Comparison of ENCODE assay signal across 8 cellular contexts in the genomic region with DNA sequence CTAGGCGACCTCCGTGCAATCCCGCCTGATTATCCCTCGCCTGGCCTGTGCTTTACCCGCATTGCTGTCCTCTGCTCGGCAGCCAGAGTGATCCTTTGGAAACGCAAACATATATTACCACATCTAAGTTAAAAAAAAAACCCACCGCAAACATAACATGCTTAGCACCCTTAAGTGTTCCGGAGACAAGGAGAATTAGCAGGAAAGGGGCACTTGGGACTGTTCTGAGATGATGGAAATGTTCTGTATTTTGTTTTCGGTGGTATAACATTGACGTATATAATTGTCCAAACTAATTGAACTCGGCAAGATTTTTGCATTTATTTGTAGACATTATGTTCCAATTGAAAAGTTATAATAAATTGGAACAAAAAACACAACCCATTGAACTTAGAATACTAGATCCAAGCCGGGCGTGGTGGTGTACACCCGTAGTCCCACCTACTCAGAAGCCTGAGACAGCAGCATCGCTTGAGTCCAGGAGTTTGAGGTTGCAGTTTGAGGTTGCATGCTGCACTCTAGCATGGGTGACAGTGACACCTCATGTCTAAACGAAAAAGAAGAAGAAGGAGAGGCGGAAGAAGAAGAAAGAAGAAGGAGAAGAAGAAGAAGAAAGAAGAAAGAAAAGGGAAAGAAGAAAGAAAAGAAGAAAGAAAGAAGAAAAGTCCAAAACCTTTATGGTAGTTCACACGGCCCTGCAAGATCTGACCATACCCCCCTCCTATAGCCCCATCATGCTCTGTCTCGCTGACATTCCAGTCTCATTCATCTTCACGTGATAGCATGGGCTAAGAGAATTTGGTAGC. TPM values are rescaled to one million over a fixed set of nuclear protein-coding genes. Genes with fewer than 3 reads are reported as not detected.
DNase-seq lines count a peak whose midpoint lies in the region; ATAC-seq and TF ChIP-seq lines count a peak whose summit lies in the region.

No MANE protein-coding gene starts in this region.

- CTCF ChIA-PET in MCF 10A (lab: Yijun Ruan, JAX) = interaction anchor here (0.9 to 1.7 kb wide), 5 partner anchors 10 to 141 kb away, joined by 3 to 7 read pairs (median 4); partner anchors contain the start of gene PHF5A

- ATAC-seq in naive thymus-derived CD8-positive, alpha-beta T cell = peak in 1 of 2 donors; percentile 20
- no peak for ATAC-seq in HG02798 (IDR thresholded peaks at IDR 0.05; ENCODE audit: poor library complexity, unreplicated experiment)

- H3K9me3 Mint-ChIP-seq in MCF 10A (ENCODE audit: unreplicated experiment) = no peaks in the 10 kb centered on the region
- no peaks in the 10 kb centered on the region for H3K9me3 Mint-ChIP-seq in naive thymus-derived CD8-positive, alpha-beta T cell

- H3K4me1 Mint-ChIP-seq in MCF 10A (ENCODE audit: insufficient read depth, unreplicated experiment) = peaks cover 28% of the 10 kb centered on the region
- H3K4me1 Mint-ChIP-seq in naive thymus-derived CD8-positive, alpha-beta T cell = peaks cover 21 to 52% (median 49%) of the 10 kb centered on the region in 4 donors

- TF ChIP-seq CTCF in MCF 10A (IDR thresholded peaks at IDR 0.05; ENCODE audit: unreplicated experiment) = no peak

- TSS peak; percentile 100 for BruUV-seq in MCF 10A (replicated peaks; lab: Mats Ljungman, UMichigan)

- intact Hi-C loops in MCF 10A (cut with micrococcal nuclease) = loop anchor here (1.0 to 10.0 kb wide), 2 partner anchors 52 to 400 kb away; partner anchors contain the start of gene CENPM

- peaks cover 2% of the 10 kb centered on the region for H3K36me3 Mint-ChIP-seq in MCF 10A (ENCODE audit: insufficient read depth, unreplicated experiment)
- H3K36me3 Mint-ChIP-seq in naive thymus-derived CD8-positive, alpha-beta T cell = peaks cover 0 to 3% (median 0%) of the 10 kb centered on the region in 3 donors

- H3K4me3 Mint-ChIP-seq in MCF 10A (ENCODE audit: unreplicated experiment) = peak overlapping the region; percentile 96
- peak overlapping the region; percentile 91 to 100 (median 98) for H3K4me3 Mint-ChIP-seq in naive thymus-derived CD8-positive, alpha-beta T cell

- peak; percentile 13 for DNase-seq in CD1c-positive myeloid dendritic cell (ENCODE audit: extremely low spot score)
- DNase-seq in HT1080 (ENCODE audit: low read depth) = peak; percentile 46
- no peak for DNase-seq in MCF 10A (ENCODE audit: unreplicated experiment)
- peak in 1 of 10 donors; percentile 18 for DNase-seq in naive thymus-derived CD8-positive, alpha-beta T cell
- no peak for DNase-seq in NCI-H2029 (lab: John Stamatoyannopoulos, UW)
- DNase-seq in cerebellar nuclear complex (lab: John Stamatoyannopoulos, UW) = no peak
- no peak for DNase-seq in UCSD-AML1 (lab: John Stamatoyannopoulos, UW; ENCODE audit: unreplicated experiment)

- peak overlapping the region; percentile 89 for H3K27ac Mint-ChIP-seq in MCF 10A (ENCODE audit: low read depth, unreplicated experiment)
- peak overlapping the region; percentile 83 to 99 (median 96) for H3K27ac Mint-ChIP-seq in naive thymus-derived CD8-positive, alpha-beta T cell

- POLR2A ChIA-PET in MCF 10A (lab: Yijun Ruan, JAX) = interaction anchor here (2.8 kb wide), 1 partner anchor 45 kb away, joined by 18 read pairs; the partner anchor contains the start of gene PMM1
- POLR2A ChIA-PET in naive thymus-derived CD8-positive, alpha-beta T cell (lab: Charles Lee) = interaction anchor here (0.8 to 1.4 kb wide), 3 partner anchors 27 to 163 kb away, joined by 3 to 6 read pairs (median 3); partner anchors contain the start of gene TEF

- H3K27me3 Mint-ChIP-seq in MCF 10A (ENCODE audit: insufficient read depth, unreplicated experiment) = no peaks in the 10 kb centered on the region
- no peaks in the 10 kb centered on the region for H3K27me3 Mint-ChIP-seq in naive thymus-derived CD8-positive, alpha-beta T cell

RNA-seq across cellular contexts. Expression of gene POLR3H, which starts 0.6 kb away (rescaled TPM):
- total RNA-seq in HT1080 (2014; rRNA removed; shearing (Covaris generic)) = 21.5 and 26.6 TPM in 2 replicates
- polyA plus RNA-seq in HT1080 (2015; cell fraction: cytosol; rRNA removed) = 15.1 and 19.5 TPM in 2 replicates
- polyA plus RNA-seq in HT1080 (2015; cell fraction: nucleus; rRNA removed) = 13.1 and 16.0 TPM in 2 replicates
- total RNA-seq in MCF 10A (2022) = 26.3 and 35.5 TPM in 2 replicates
- total RNA-seq in naive thymus-derived CD8-positive, alpha-beta T cell = 10 to 100 TPM; 50.5 to 54.6 TPM
- polyA plus RNA-seq in naive thymus-derived CD8-positive, alpha-beta T cell = 10 to 100 TPM; 24.7 to 30.9 (median 27.6) TPM

RNA-seq across cellular contexts. Expression of gene CSDC2, which starts 15.9 kb away (rescaled TPM):
- total RNA-seq in HT1080 (2014; rRNA removed; shearing (Covaris generic)) = 0.08 and 0.13 TPM in 2 replicates
- 0.28 TPM in 1 of 2 replicates, not detected in the other for polyA plus RNA-seq in HT1080 (2015; cell fraction: cytosol; rRNA removed)
- 0.25 and 0.26 TPM in 2 replicates for polyA plus RNA-seq in HT1080 (2015; cell fraction: nucleus; rRNA removed)
- total RNA-seq in MCF 10A (2022) = not detected in 2 replicates
- not detected for total RNA-seq in naive thymus-derived CD8-positive, alpha-beta T cell
- not detected for polyA plus RNA-seq in naive thymus-derived CD8-positive, alpha-beta T cell

RNA-seq across cellular contexts. Expression of gene PMM1, which starts 44.8 kb away (rescaled TPM):
- 7.2 and 9.1 TPM in 2 replicates for total RNA-seq in HT1080 (2014; rRNA removed; shearing (Covaris generic))
- polyA plus RNA-seq in HT1080 (2015; cell fraction: cytosol; rRNA removed) = 24.2 and 30.6 TPM in 2 replicates
- polyA plus RNA-seq in HT1080 (2015; cell fraction: nucleus; rRNA removed) = 22.1 and 22.7 TPM in 2 replicates
- 29.9 and 30.9 TPM in 2 replicates for total RNA-seq in MCF 10A (2022)
- total RNA-seq in naive thymus-derived CD8-positive, alpha-beta T cell = 10 to 100 TPM; 30.9 to 32.3 TPM
- polyA plus RNA-seq in naive thymus-derived CD8-positive, alpha-beta T cell = 10 to 100 TPM; 29.9 to 32.8 (median 32.4) TPM

Comparison
In these comparisons a context has a peak if more than half of its experiments do, and no peak if none do; other contexts are left out.
1. DNase-seq: peak in CD1c-positive myeloid dendritic cell (single experiment) and HT1080 (single experiment); none in MCF 10A (single experiment), NCI-H2029 (single experiment), cerebellar nuclear complex (0 of 2) and UCSD-AML1 (single experiment).